In genomic region chr22:35544189-35544588, GRCh38 we compare ENCODE assay signal across 15 cellular contexts. TPM values are rescaled to one million over a fixed set of nuclear protein-coding genes. Genes with fewer than 3 reads are reported as not detected.
DNase-seq lines count a peak whose midpoint lies in the region; ATAC-seq and TF ChIP-seq lines count a peak whose summit lies in the region.
"Had no signal": no experiment of that assay in that cellular context is flagged by ENCODE, and none has a peak within 500 bp of the region (broad histone marks: within the 10 kb centered on the region; RNA-seq: fewer than 3 reads in every experiment).

No MANE protein-coding gene starts in this region.

- no peak overlapping the region for H4K8ac ChIP-seq in mesenchymal stem cell (ENCODE audit: low read length)

- no peak overlapping the region for H3K4me2 ChIP-seq in mesenchymal stem cell (ENCODE audit: low read length, poor library complexity, severe bottlenecking)
- H3K4me2 ChIP-seq: PC-9 had no signal

- no peak overlapping the region for H3K4ac ChIP-seq in mesenchymal stem cell (ENCODE audit: low read depth in 1 of 2, low read length in 2 of 2)

- peaks cover 8% of the 10 kb centered on the region for H3K4me1 Mint-ChIP-seq in stimulated activated naive CD8-positive, alpha-beta T cell treated with anti-CD3 and anti-CD28 coated beads, Interleukin-15, amount 100 ng/mL, for 72 hours

- H3K9me3 Mint-ChIP-seq in stimulated activated naive CD8-positive, alpha-beta T cell treated with anti-CD3 and anti-CD28 coated beads, Interleukin-15, amount 100 ng/mL, for 72 hours: no peaks in the 10 kb centered on the region

- no peak overlapping the region for H3K27ac ChIP-seq in mesenchymal stem cell (ENCODE audit: low read length, poor library complexity, severe bottlenecking)
- H3K27ac ChIP-seq: PC-9, SJSA1 had no signal

- no peak overlapping the region for H2BK5ac ChIP-seq in mesenchymal stem cell (ENCODE audit: low read depth, low read length, poor library complexity, severe bottlenecking)

- no peak overlapping the region for H3K4me3 Mint-ChIP-seq in stimulated activated naive CD8-positive, alpha-beta T cell treated with anti-CD3 and anti-CD28 coated beads, Interleukin-15, amount 100 ng/mL, for 72 hours
- H3K4me3 Mint-ChIP-seq: CD4-positive, CD25-positive, alpha-beta regulatory T cell had no signal

- H2BK120ac ChIP-seq in mesenchymal stem cell (ENCODE audit: low read depth, low read length): no peak overlapping the region

- H3K18ac ChIP-seq in mesenchymal stem cell (ENCODE audit: low read depth in 1 of 2, low read length in 2 of 2): no peak overlapping the region

- H3K14ac ChIP-seq in mesenchymal stem cell (ENCODE audit: low read length in 2 of 2): no peak overlapping the region

- H3K4me1 ChIP-seq in mesenchymal stem cell (ENCODE audit: control insufficient read depth, insufficient read depth, low read depth, low read length): peaks cover 24% of the 10 kb centered on the region

- no peak overlapping the region for H3K27ac Mint-ChIP-seq in stimulated activated naive CD8-positive, alpha-beta T cell treated with anti-CD3 and anti-CD28 coated beads, Interleukin-15, amount 100 ng/mL, for 72 hours

- H3K9ac ChIP-seq in mesenchymal stem cell (ENCODE audit: low read length): no peak overlapping the region

- peak overlapping the region; percentile 18 for H4K91ac ChIP-seq in mesenchymal stem cell (ENCODE audit: low read length)

- no peak overlapping the region for H3K4me3 ChIP-seq in mesenchymal stem cell (ENCODE audit: insufficient read depth in 1 of 2, low read depth in 1 of 2, low read length in 2 of 2)
- H3K4me3 ChIP-seq: PC-9, SJSA1 had no signal

- H3K27me3 Mint-ChIP-seq in stimulated activated naive CD8-positive, alpha-beta T cell treated with anti-CD3 and anti-CD28 coated beads, Interleukin-15, amount 100 ng/mL, for 72 hours: peaks cover 45% of the 10 kb centered on the region

- H3K23ac ChIP-seq in mesenchymal stem cell (ENCODE audit: low read length in 2 of 2): no peak overlapping the region

- WGBS in mesenchymal stem cell: 57% methylated on average over 2 of the region's 3 CpGs

- POLR2A ChIA-PET in HEK293T (lab: Yijun Ruan, JAX): no interaction called here

- H2BK12ac ChIP-seq in mesenchymal stem cell (ENCODE audit: low read length in 2 of 2): no peak overlapping the region

- H2BK15ac ChIP-seq in mesenchymal stem cell (ENCODE audit: low read depth, poor library complexity, severe bottlenecking): no peak overlapping the region

- peak; percentile 65 for ATAC-seq in stimulated activated naive CD8-positive, alpha-beta T cell treated with anti-CD3 and anti-CD28 coated beads, Interleukin-15, amount 100 ng/mL, for 72 hours
- no peak for ATAC-seq in stimulated activated naive CD8-positive, alpha-beta T cell treated with anti-CD3 and anti-CD28 coated beads, Interleukin-15, Interleukin-2, amounts not matched to agents 100 U/mL and 50 U/mL, for 24 hours
- ATAC-seq in GM21367 (IDR thresholded peaks at IDR 0.05; ENCODE audit: unreplicated experiment): no peak

- no peak overlapping the region for H2AFZ ChIP-seq in mesenchymal stem cell (ENCODE audit: low read depth, low read length)
- H2AFZ ChIP-seq: PC-9 had no signal

- peaks cover 68 to 93% of the 10 kb centered on the region in 2 experiments for H3K27me3 ChIP-seq in mesenchymal stem cell (ENCODE audit: control insufficient read depth in 1 of 2, insufficient read depth in 1 of 2, low read length in 2 of 2)

- H3K9me3 ChIP-seq in mesenchymal stem cell (ENCODE audit: control insufficient read depth, low read length): no peaks in the 10 kb centered on the region
- H3K9me3 ChIP-seq: SJSA1 had no signal

- no peak overlapping the region for H2AK5ac ChIP-seq in mesenchymal stem cell (ENCODE audit: low read length, severe bottlenecking)

- DNase-seq in stimulated activated naive CD8-positive, alpha-beta T cell treated with anti-CD3 and anti-CD28 coated beads, Interleukin-15, amount 100 ng/mL, for 72 hours: no peak
- no peak for DNase-seq in stimulated activated naive CD8-positive, alpha-beta T cell treated with anti-CD3 and anti-CD28 coated beads, Interleukin-15, Interleukin-2, amounts not matched to agents 100 U/mL and 50 U/mL, for 24 hours
- DNase-seq in NCI-H226 (peak; percentile 26), mesenchymal stem cell (no peak), HEK293T (ENCODE audit: extremely low spot score) (no peak), NOMO-1 treated with DMSO at 0.1 percent for 48 hours (lab: John Stamatoyannopoulos, UW; ENCODE audit: unreplicated experiment) (no peak), kidney tubule cell (ENCODE audit: low spot score) (no peak)
- DNase-seq: CD4-positive, CD25-positive, alpha-beta regulatory T cell; MM.1S; NCI-H187; NCI-H345; NCI-H526; PC-9 had no signal

- H3K36me3 ChIP-seq in mesenchymal stem cell (ENCODE audit: control insufficient read depth in 1 of 2, insufficient read depth in 2 of 2, low read depth in 1 of 2, low read length in 2 of 2): no peaks in the 10 kb centered on the region
- H3K36me3 ChIP-seq: SJSA1 had no signal

- CTCF ChIA-PET in HEK293T (lab: Yijun Ruan, JAX): no interaction called here

- H3K79me1 ChIP-seq in mesenchymal stem cell (replicated peaks; ENCODE audit: low read length, poor library complexity, severe bottlenecking): no peaks in the 10 kb centered on the region

TF ChIP-seq in HEK293T, 16 proteins besides CTCF, POLR2A, EP300 and RAD21:
- TF ChIP-seq SP1 (IDR thresholded peaks at IDR 0.05) (no peak), HDGF (IDR thresholded peaks at IDR 0.05; ENCODE audit: borderline replicate concordance) (no peak), FOXK2 (IDR thresholded peaks at IDR 0.05) (no peak), SUZ12 (IDR thresholded peaks at IDR 0.05) (no peak)

RNA-seq across cellular contexts. Expression of gene RASD2, which starts 3.6 kb away (rescaled TPM):
- polyA plus RNA-seq in mesenchymal stem cell (2013, experiment 1 of 2): 0.58 TPM
- polyA plus RNA-seq in mesenchymal stem cell (2013, experiment 2 of 2): 0.51 TPM
